In genomic region chr9:71683598-71684235, GRCh38 we compare ENCODE assay signal across 8 cellular contexts.
DNase-seq lines count a peak whose midpoint lies in the region; ATAC-seq and TF ChIP-seq lines count a peak whose summit lies in the region.

No MANE protein-coding gene starts in this region.

- no peaks in the 10 kb centered on the region for H3K9me3 Mint-ChIP-seq in CD8-positive, alpha-beta memory T cell
- H3K9me3 Mint-ChIP-seq in natural killer cell, result no peaks in the 10 kb centered on the region

- intact Hi-C loops in natural killer cell (cut with micrococcal nuclease), result no loop called here

- no peak overlapping the region for H3K27ac ChIP-seq in CD8-positive, alpha-beta memory T cell (ENCODE audit: low read depth, low read length)
- H3K27ac ChIP-seq in gastroesophageal sphincter, result no peak overlapping the region

- H3K36me3 ChIP-seq in CD8-positive, alpha-beta memory T cell (ENCODE audit: insufficient read depth, low read length), result peaks cover 3% of the 10 kb centered on the region
- peaks cover 0 to 14% of the 10 kb centered on the region in 2 donors for H3K36me3 ChIP-seq in gastroesophageal sphincter

- H3K4me3 ChIP-seq in CD8-positive, alpha-beta memory T cell (ENCODE audit: low read length), result no peak overlapping the region
- no peak overlapping the region for H3K4me3 ChIP-seq in gastroesophageal sphincter

- peaks cover 40 to 63% (median 61%) of the 10 kb centered on the region in 3 donors for H3K4me1 Mint-ChIP-seq in CD8-positive, alpha-beta memory T cell
- peaks cover 61 to 62% of the 10 kb centered on the region in 2 donors for H3K4me1 Mint-ChIP-seq in natural killer cell

- CTCF ChIA-PET in CD8-positive, alpha-beta memory T cell (lab: Charles Lee), result interaction anchor here (2.4 kb wide), 1 partner anchor 82 kb away, joined by 8 read pairs; no protein-coding TSS in a partner anchor

- H3K27me3 Mint-ChIP-seq in CD8-positive, alpha-beta memory T cell, result no peaks in the 10 kb centered on the region
- no peaks in the 10 kb centered on the region for H3K27me3 Mint-ChIP-seq in natural killer cell (ENCODE audit: low read depth in 2 of 2)

- no peak for TF ChIP-seq CTCF in natural killer cell (IDR thresholded peaks at IDR 0.05)
- peak in 2 of 4 experiments; percentile 24 to 45 for TF ChIP-seq CTCF in gastroesophageal sphincter (IDR thresholded peaks at IDR 0.05)

- peaks cover 28% of the 10 kb centered on the region for H3K4me1 ChIP-seq in CD8-positive, alpha-beta memory T cell (ENCODE audit: insufficient read depth, low read length)
- H3K4me1 ChIP-seq in gastroesophageal sphincter, result peaks cover 5 to 36% (median 6%) of the 10 kb centered on the region in 3 donors

- DNase-seq in CD8-positive, alpha-beta memory T cell, result no peak
- DNase-seq in NCI-H2227 treated with DMSO at 0.1 percent for 48 hours (lab: John Stamatoyannopoulos, UW) (peak; percentile 16), dermis blood vessel endothelial cell (peak; percentile 73), natural killer cell (no peak), NCI-H2107 (lab: John Stamatoyannopoulos, UW) (no peak), NCI-H510A treated with DMSO at 0.1 percent for 48 hours (lab: John Stamatoyannopoulos, UW) (no peak), SW 1271 (lab: John Stamatoyannopoulos, UW) (no peak)

- no peak for TF ChIP-seq EP300 in gastroesophageal sphincter (IDR thresholded peaks at IDR 0.05)

- no peak for TF ChIP-seq POLR2A in gastroesophageal sphincter (IDR thresholded peaks at IDR 0.05)

- WGBS in gastroesophageal sphincter (ENCODE audit: low coverage in 1 of 2), 2 donors, result 84 to 94% methylated on average over 5 to 7 of the region's 9 CpGs

- H3K36me3 Mint-ChIP-seq in CD8-positive, alpha-beta memory T cell, result peaks cover 0 to 50% (median 11%) of the 10 kb centered on the region in 3 donors
- H3K36me3 Mint-ChIP-seq in natural killer cell, result peaks cover 5% of the 10 kb centered on the region

- peak overlapping the region in 7 of 8 donors; percentile 57 to 95 (median 87) for H3K27ac Mint-ChIP-seq in CD8-positive, alpha-beta memory T cell
- H3K27ac Mint-ChIP-seq in natural killer cell, result peak overlapping the region; percentile 76 to 94

- H3K9me3 ChIP-seq in CD8-positive, alpha-beta memory T cell (ENCODE audit: low read length), result no peaks in the 10 kb centered on the region
- no peaks in the 10 kb centered on the region for H3K9me3 ChIP-seq in gastroesophageal sphincter

- peak in 1 of 3 donors; percentile 30 for ATAC-seq in natural killer cell
- no peak for ATAC-seq in gastroesophageal sphincter

- POLR2A ChIA-PET in CD8-positive, alpha-beta memory T cell (lab: Charles Lee), result no interaction called here

- H3K4me3 Mint-ChIP-seq in CD8-positive, alpha-beta memory T cell, result peak overlapping the region; percentile 21 to 93 (median 85)
- H3K4me3 Mint-ChIP-seq in natural killer cell, result peak overlapping the region; percentile 89

- no peaks in the 10 kb centered on the region for H3K27me3 ChIP-seq in CD8-positive, alpha-beta memory T cell (ENCODE audit: insufficient read depth, low read length, poor library complexity, severe bottlenecking)
- no peaks in the 10 kb centered on the region for H3K27me3 ChIP-seq in gastroesophageal sphincter

Comparison
In these comparisons a context has a peak if more than half of its experiments do, and no peak if none do; other contexts are left out.
1. DNase-seq: peak in NCI-H2227 treated with DMSO at 0.1 percent for 48 hours (single experiment) and dermis blood vessel endothelial cell (single experiment); none in CD8-positive, alpha-beta memory T cell (0 of 5), natural killer cell (single experiment), NCI-H2107 (single experiment), NCI-H510A treated with DMSO at 0.1 percent for 48 hours (single experiment) and SW 1271 (0 of 2).